8 cellular contexts compared by ENCODE assay signal in the genomic region with DNA sequence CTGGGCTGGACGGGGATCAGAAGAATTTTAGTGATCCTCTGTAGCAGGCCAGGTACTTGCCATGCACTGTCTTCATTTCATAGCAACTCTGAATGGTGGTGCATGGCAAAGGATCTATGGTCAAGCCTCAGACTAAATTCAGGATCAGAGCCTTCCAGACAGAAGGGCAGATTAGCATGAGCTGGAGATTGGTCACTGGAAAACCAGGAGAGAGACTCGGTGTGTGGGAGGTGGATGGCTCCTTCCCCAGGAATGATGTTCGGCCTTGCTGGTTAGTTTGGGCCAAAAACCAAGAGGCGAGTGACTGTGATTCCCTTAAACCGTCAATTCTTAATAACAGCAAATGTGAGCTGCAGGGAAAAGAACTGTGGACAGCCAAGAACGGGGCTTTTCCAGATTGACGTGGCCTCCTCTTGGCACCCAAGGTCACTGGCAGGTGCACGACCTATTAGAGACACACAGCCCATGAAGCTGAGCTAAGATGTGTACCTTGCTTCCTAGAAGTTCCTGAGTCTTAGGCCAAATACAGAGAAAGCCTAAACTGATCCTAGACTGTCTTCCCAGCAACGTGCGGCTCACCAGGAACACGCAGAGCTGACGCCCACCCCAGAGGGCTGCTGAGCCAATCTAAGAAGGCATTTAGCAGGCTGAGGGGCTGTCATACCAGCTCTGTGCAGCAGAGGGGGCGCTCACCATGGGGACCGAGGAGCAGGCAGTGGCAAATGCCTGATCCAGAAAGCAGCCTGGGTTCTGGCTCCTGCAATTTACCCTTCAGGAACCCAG. TPM values are rescaled to one million over a fixed set of nuclear protein-coding genes. Genes with fewer than 3 reads are reported as not detected.
DNase-seq lines count a peak whose midpoint lies in the region; ATAC-seq and TF ChIP-seq lines count a peak whose summit lies in the region.

No MANE protein-coding gene starts in this region.

- H3K27me3 ChIP-seq in Loucy (ENCODE audit: insufficient read depth, low read length, poor library complexity, severe bottlenecking) (no peaks in the 10 kb centered on the region), ascending aorta (no peaks in the 10 kb centered on the region), spleen (replicated peaks in 1 of 7) (no peaks in the 10 kb centered on the region)

- H3K79me2 ChIP-seq in Loucy (ENCODE audit: insufficient read depth, low read length): no peaks in the 10 kb centered on the region

- H3K4me2 ChIP-seq in Loucy (ENCODE audit: low read depth, low read length, poor library complexity, severe bottlenecking): no peak overlapping the region

- H3K9me3 ChIP-seq in Loucy (ENCODE audit: insufficient read depth, low read depth, low read length) (no peaks in the 10 kb centered on the region), ascending aorta (no peaks in the 10 kb centered on the region), spleen (no peaks in the 10 kb centered on the region)

- no peak for TF ChIP-seq POLR2A in spleen (IDR thresholded peaks at IDR 0.05)

- H3K4me3 ChIP-seq in Loucy (ENCODE audit: low read length, poor library complexity, severe bottlenecking): no peak overlapping the region
- H3K4me3 ChIP-seq in ascending aorta: no peak overlapping the region
- no peak overlapping the region for H3K4me3 ChIP-seq in spleen

- WGBS in spleen, 5 donors: 55 to 60% (median 57%) methylated on average over 14 of the region's 14 CpGs

- H2AFZ ChIP-seq in Loucy (ENCODE audit: low read length): no peak overlapping the region

- H3K9ac ChIP-seq in Loucy (ENCODE audit: low read depth, low read length, poor library complexity, severe bottlenecking): no peak overlapping the region

- H3K36me3 ChIP-seq in Loucy (ENCODE audit: insufficient read depth, low read length) (peaks cover 7% of the 10 kb centered on the region; the same call in 1 of the 2 replicates), ascending aorta (peaks cover 5 to 24% of the 10 kb centered on the region in 2 donors), spleen (peaks cover 0 to 92% (median 11%) of the 10 kb centered on the region in 6 donors)

- no peaks in the 10 kb centered on the region for H4K20me1 ChIP-seq in Loucy (ENCODE audit: insufficient read depth, low read length, poor library complexity, severe bottlenecking)

- no peak overlapping the region for H3K27ac ChIP-seq in ascending aorta
- H3K27ac ChIP-seq in spleen: no peak overlapping the region

- TF ChIP-seq CTCF in Loucy (conservative IDR thresholded peaks at IDR 0.05; ENCODE audit: low read length) (peak; percentile 93), ascending aorta (IDR thresholded peaks at IDR 0.05) (peak; percentile 87 to 95 (median 90)), spleen (IDR thresholded peaks at IDR 0.05 in 8 of 11, conservative IDR thresholded peaks at IDR 0.05 in 3 of 11) (peak; percentile 81 to 94 (median 89))

- ATAC-seq in GM21515 (IDR thresholded peaks at IDR 0.05; ENCODE audit: unreplicated experiment) (no peak), HG03432 (IDR thresholded peaks at IDR 0.05; ENCODE audit: unreplicated experiment) (no peak)

- intact Hi-C loops in ascending aorta (cut with DNase I): loop anchor here (1.0 to 5.0 kb wide), 2 partner anchors 88 to 213 kb away; no protein-coding TSS in a partner anchor
- intact Hi-C loops in spleen (cut with DNase I; ENCODE audit: low total_unique reads): no loop called here

- H3K9me2 ChIP-seq in Loucy (replicated peaks; ENCODE audit: low read depth, low read length): no peaks in the 10 kb centered on the region

- peak; percentile 77 for DNase-seq in ELR (ENCODE audit: low read depth)
- peak; percentile 32 for DNase-seq in T-helper 22 cell (ENCODE audit: low read depth)
- DNase-seq in ascending aorta (ENCODE audit: low spot score in 2 of 2): peak in 1 of 2 donors; percentile 82
- DNase-seq in hypothalamus (lab: John Stamatoyannopoulos, UW): peak in 49 of 51 donors; percentile 10 to 85 (median 54)
- DNase-seq in spleen: peak; percentile 88

- no peaks in the 10 kb centered on the region for H3F3A ChIP-seq in Loucy (ENCODE audit: low read depth)

- peaks cover 14% of the 10 kb centered on the region for H3K4me1 ChIP-seq in Loucy (ENCODE audit: insufficient read depth, low read length, poor library complexity, severe bottlenecking)
- peaks cover 0 to 3% of the 10 kb centered on the region in 2 donors for H3K4me1 ChIP-seq in ascending aorta
- no peaks in the 10 kb centered on the region for H3K4me1 ChIP-seq in spleen

RNA-seq across cellular contexts. Expression of a gene that starts 18.5 kb away (rescaled TPM):
- total RNA-seq in ascending aorta (16.6 TPM), spleen (10 to 100 TPM in 2 of 7 donors, 1 to 10 TPM in 5; 5.1 to 11.2 (median 8.3) TPM)
- 1 to 10 TPM; 3.5 to 9.8 (median 4.4) TPM for polyA plus RNA-seq in spleen

RNA-seq across cellular contexts. Expression of a gene that starts 24.4 kb away (rescaled TPM):
- total RNA-seq in ascending aorta (not detected), spleen (not detected)
- not detected for polyA plus RNA-seq in spleen
